Comparison of ENCODE assay signal across 19 cellular contexts in genomic region chr3:172286554-172287148, GRCh38.
DNase-seq lines count a peak whose midpoint lies in the region; ATAC-seq and TF ChIP-seq lines count a peak whose summit lies in the region.
"Had no signal": no experiment of that assay in that cellular context is flagged by ENCODE, and none has a peak within 500 bp of the region (broad histone marks: within the 10 kb centered on the region; RNA-seq: fewer than 3 reads in every experiment).

No MANE protein-coding gene starts in this region.

- no peak overlapping the region for H4K91ac ChIP-seq in neuronal stem cell (ENCODE audit: low read depth, low read length, poor library complexity)

- H3K9me2 ChIP-seq in GM23248 (ENCODE audit: insufficient read depth) = no peaks in the 10 kb centered on the region

- DNase-seq in GM23248 (no peak), SJSA1 (ENCODE audit: low read depth in 1 of 2, low spot score in 2 of 2) (no peak), left cardiac atrium (no peak), neuronal stem cell (ENCODE audit: low spot score) (no peak), BE2C (no peak), SHP77 (lab: John Stamatoyannopoulos, UW) (no peak), NCI-H128 (lab: John Stamatoyannopoulos, UW; ENCODE audit: unreplicated experiment) (no peak)
- DNase-seq: activated CD4-positive, alpha-beta T cell treated with anti-CD3 and anti-CD28 coated beads, Interleukin-2, amount 50 U/mL, for 1 hour; activated naive CD4-positive, alpha-beta T cell treated with anti-CD3 and anti-CD28 coated beads, Interleukin-2, amount 10 ng/mL, durations not matched to agents 7 days and 5 days; colonic mucosa; Kasumi-1; NCI-H1105; stimulated activated CD4-positive, alpha-beta T cell treated with anti-CD3 and anti-CD28 coated beads, Interleukin-4, amount 100 ng/mL, for 4 hours; substantia nigra had no signal

- intact Hi-C loops in left cardiac atrium (cut with DNase I) = no loop called here

- no peak overlapping the region for H2AK5ac ChIP-seq in neuronal stem cell (ENCODE audit: low read depth, low read length)

- H3K4me1 ChIP-seq in GM23248 (ENCODE audit: insufficient read depth) (peaks cover 30% of the 10 kb centered on the region), SJSA1 (replicated peaks) (peaks cover 65% of the 10 kb centered on the region), neuronal stem cell (ENCODE audit: control insufficient read depth in 2 of 2, insufficient read depth in 1 of 2, low read depth in 1 of 2, low read length in 2 of 2) (peaks cover 0 to 2% of the 10 kb centered on the region in 2 donors), BE2C (peaks cover 26% of the 10 kb centered on the region)
- H3K4me1 ChIP-seq: colonic mucosa, foreskin keratinocyte had no signal

- H3K79me2 ChIP-seq in GM23248 (ENCODE audit: insufficient read depth) = peaks cover 98% of the 10 kb centered on the region

- H3K4me3 ChIP-seq in GM23248 (no peak overlapping the region), SJSA1 (no peak overlapping the region), neuronal stem cell (ENCODE audit: low read length in 2 of 2) (no peak overlapping the region), BE2C (ENCODE audit: low read depth, low read length) (no peak overlapping the region)
- H3K4me3 ChIP-seq: colonic mucosa, skin epidermis had no signal

- no peak for TF ChIP-seq CTCF in BE2C (IDR thresholded peaks at IDR 0.05; ENCODE audit: low read depth, low read length)

- in situ Hi-C loops in GM23248 (cut with MboI) = no loop called here

- H3F3A ChIP-seq in GM23248 (ENCODE audit: insufficient read depth) = peaks cover 62% of the 10 kb centered on the region

- no peak overlapping the region for H2BK120ac ChIP-seq in neuronal stem cell (ENCODE audit: low read depth, low read length)

- H3K14ac ChIP-seq in neuronal stem cell (ENCODE audit: low read length) = no peak overlapping the region

- H3K4ac ChIP-seq in neuronal stem cell (ENCODE audit: low read length) = no peak overlapping the region

- no peaks in the 10 kb centered on the region for H3K27me3 ChIP-seq in GM23248 (replicated peaks; ENCODE audit: insufficient read depth)
- no peaks in the 10 kb centered on the region for H3K27me3 ChIP-seq in SJSA1 (replicated peaks)
- no peaks in the 10 kb centered on the region for H3K27me3 ChIP-seq in neuronal stem cell (ENCODE audit: control insufficient read depth in 3 of 3, insufficient read depth in 3 of 3, low read depth in 1 of 3, low read length in 3 of 3)
- H3K27me3 ChIP-seq in BE2C = no peaks in the 10 kb centered on the region
- H3K27me3 ChIP-seq: colonic mucosa, foreskin keratinocyte had no signal

- H2AFZ ChIP-seq in GM23248 (no peak overlapping the region), neuronal stem cell (ENCODE audit: low read length) (no peak overlapping the region)
- H2AFZ ChIP-seq: parathyroid adenoma had no signal

- H3K36me3 ChIP-seq in GM23248 (ENCODE audit: low read depth) (peaks cover 58% of the 10 kb centered on the region), SJSA1 (peaks cover 42% of the 10 kb centered on the region), neuronal stem cell (replicated peaks in 1 of 2; ENCODE audit: control insufficient read depth in 2 of 2, insufficient read depth in 2 of 2, low read length in 2 of 2) (peaks cover 7 to 80% of the 10 kb centered on the region in 2 donors), BE2C (no peaks in the 10 kb centered on the region; the same call in 1 of the 2 replicates)
- H3K36me3 ChIP-seq: colonic mucosa had no signal

- no peak overlapping the region for H2BK12ac ChIP-seq in neuronal stem cell (ENCODE audit: low read length)

- H3K9me3 ChIP-seq in GM23248 (ENCODE audit: low read depth) = no peaks in the 10 kb centered on the region
- H3K9me3 ChIP-seq in SJSA1 (replicated peaks) = no peaks in the 10 kb centered on the region
- H3K9me3 ChIP-seq in neuronal stem cell (replicated peaks in 1 of 2; ENCODE audit: control insufficient read depth in 2 of 2, insufficient read depth in 1 of 2, low read depth in 1 of 2, low read length in 2 of 2) = no peaks in the 10 kb centered on the region
- H3K9me3 ChIP-seq in BE2C = no peaks in the 10 kb centered on the region
- H3K9me3 ChIP-seq: colonic mucosa had no signal

- H2BK15ac ChIP-seq in neuronal stem cell (ENCODE audit: low read length) = no peak overlapping the region

- no peaks in the 10 kb centered on the region for H4K20me1 ChIP-seq in GM23248 (ENCODE audit: insufficient read depth)

- peak overlapping the region; percentile 63 for H3K4me2 ChIP-seq in GM23248 (ENCODE audit: unreplicated experiment)
- H3K4me2 ChIP-seq in neuronal stem cell (ENCODE audit: insufficient read depth, low read length, poor library complexity, severe bottlenecking) = no peak overlapping the region

- no peak overlapping the region for H4K8ac ChIP-seq in neuronal stem cell (ENCODE audit: low read depth, low read length)

- H3K23ac ChIP-seq in neuronal stem cell (ENCODE audit: low read depth, low read length, poor library complexity) = no peak overlapping the region

- 86% methylated on average over 3 of the region's 3 CpGs for WGBS in GM23248 (ENCODE audit: low coverage in 1 of 2, low lambda C conversion rate in 2 of 2, missing lambda C conversion rate in 2 of 2), 2 experiments
- no CpG with 5 or more reads among the region's 3 CpGs for WGBS in neuronal stem cell (ENCODE audit: extremely low coverage in 2 of 2, insufficient read length in 2 of 2, insufficient replicate concordance in 1 of 2), 2 donors

- H3K27ac ChIP-seq in GM23248 (peak overlapping the region; percentile 49), SJSA1 (peak overlapping the region; percentile 46), neuronal stem cell (replicated peaks; ENCODE audit: low read length) (peak overlapping the region; percentile 8)
- H3K27ac ChIP-seq: colonic mucosa, foreskin keratinocyte, parathyroid adenoma, skin epidermis had no signal

- peak overlapping the region; percentile 11; the same call in 1 of the 2 replicates for H3K9ac ChIP-seq in GM23248
- no peak overlapping the region for H3K9ac ChIP-seq in neuronal stem cell (ENCODE audit: low read depth, low read length, poor library complexity)
- H3K9ac ChIP-seq: parathyroid adenoma had no signal

- no peak overlapping the region for H2BK5ac ChIP-seq in neuronal stem cell (ENCODE audit: low read length)

- H3K79me1 ChIP-seq in neuronal stem cell (ENCODE audit: low read depth, low read length) = no peaks in the 10 kb centered on the region

- ATAC-seq in left cardiac atrium (peak; percentile 61 to 72), GM18858 (IDR thresholded peaks at IDR 0.05; ENCODE audit: unreplicated experiment) (no peak)
- ATAC-seq: foreskin keratinocyte, left lobe of liver had no signal

- H3K18ac ChIP-seq in neuronal stem cell (ENCODE audit: low read length) = no peak overlapping the region
